In the genomic region with DNA sequence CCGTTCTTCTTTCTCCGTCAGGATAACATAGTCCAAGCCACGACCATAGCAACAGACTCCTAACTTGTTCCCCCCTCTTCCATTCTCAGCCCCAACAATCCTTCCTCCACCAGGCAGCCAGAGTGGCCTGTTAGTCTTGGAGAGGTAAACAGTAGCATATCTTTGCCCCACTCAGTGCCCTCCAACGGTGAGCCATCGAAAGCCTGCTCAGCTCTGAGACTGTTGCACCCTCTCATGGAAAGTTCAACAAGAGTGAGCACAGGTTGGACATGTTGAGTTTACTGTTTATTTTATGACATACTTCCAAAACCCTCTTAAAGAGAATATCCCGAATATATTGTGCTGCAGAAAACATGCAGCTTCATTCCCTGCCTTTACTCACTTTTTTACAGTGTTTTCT, we compare ENCODE assay signal across 6 cellular contexts.
"Had no signal": no experiment of that assay in that cellular context is flagged by ENCODE, and none has a peak within 500 bp of the region (broad histone marks: within the 10 kb centered on the region; RNA-seq: fewer than 3 reads in every experiment).

No MANE protein-coding gene starts in this region.

- H3K4me3 Mint-ChIP-seq: GM23338, H9, IgD-negative memory B cell had no signal

- H3K4me1 Mint-ChIP-seq: GM23338 had no signal

- H3K4me3 ChIP-seq: GM23338 had no signal

- H3K27ac Mint-ChIP-seq: GM23338, H9, IgD-negative memory B cell had no signal

- DNase-seq: H9, HCEC 1CT, KBM-7 had no signal

- H3K27ac ChIP-seq: HL-60 had no signal
